ENCODE assay signal across 13 cellular contexts in the genomic region with DNA sequence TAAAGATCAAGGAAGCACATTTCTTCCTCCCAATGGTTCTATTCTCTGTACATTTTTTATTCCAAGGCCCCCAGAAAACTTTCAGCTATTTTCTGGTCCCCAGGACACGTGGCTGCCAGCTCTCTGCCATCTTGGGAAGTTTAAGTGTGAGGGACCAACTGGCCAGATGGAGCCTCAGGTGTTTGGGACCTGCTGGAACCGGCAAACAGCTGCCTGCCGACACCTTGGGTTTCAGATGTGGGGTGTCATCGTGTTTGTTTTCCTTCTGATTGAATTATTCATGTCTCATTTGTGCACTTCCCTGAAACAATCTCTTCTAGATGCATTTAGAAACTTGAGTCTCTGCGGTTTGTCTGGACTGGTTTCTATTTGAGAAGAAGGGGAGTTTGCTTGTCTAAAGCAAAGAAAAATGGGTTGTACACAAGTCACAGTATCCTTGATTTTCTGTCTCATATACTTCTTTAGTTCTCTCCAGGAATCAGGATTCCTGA.
DNase-seq lines count a peak whose midpoint lies in the region; ATAC-seq and TF ChIP-seq lines count a peak whose summit lies in the region.
"Had no signal": no experiment of that assay in that cellular context is flagged by ENCODE, and none has a peak within 500 bp of the region (broad histone marks: within the 10 kb centered on the region; RNA-seq: fewer than 3 reads in every experiment).

No MANE protein-coding gene starts in this region.

- no peak for DNase-seq in epithelial cell of prostate (ENCODE audit: low read depth, low spot score)
- no peak for DNase-seq in kidney tubule cell (ENCODE audit: low spot score)
- DNase-seq in stimulated activated CD4-positive, alpha-beta T cell treated with anti-CD3 and anti-CD28 coated beads, Interleukin-2, amount 100 ng/mL, for 48 hours, result no peak
- DNase-seq in SIG-M5 treated with dmso at 0.1 percent for 504 hours (lab: John Stamatoyannopoulos, UW; ENCODE audit: unreplicated experiment), result no peak
- DNase-seq: CD8-positive, alpha-beta T cell; erythroblast; GF-D8; mucosa of descending colon; NCI-H1436; stimulated activated CD4-positive, alpha-beta T cell treated with anti-CD3 and anti-CD28 coated beads, Interleukin-4, amount 100 ng/mL, for 1 hour had no signal

- peak overlapping the region; percentile 72 for H3K27ac ChIP-seq in epithelial cell of prostate

- TF ChIP-seq POLR2A in GM18505 (IDR thresholded peaks at IDR 0.05; ENCODE audit: borderline replicate concordance, extremely low read depth, insufficient read depth, insufficient read length), result no peak

- ATAC-seq in GM18505 (IDR thresholded peaks at IDR 0.05; ENCODE audit: unreplicated experiment) (peak; percentile 68), GM21360 (IDR thresholded peaks at IDR 0.05; ENCODE audit: unreplicated experiment) (peak; percentile 80), HG03442 (IDR thresholded peaks at IDR 0.05; ENCODE audit: unreplicated experiment) (peak; percentile 81)
- ATAC-seq: CD8-positive, alpha-beta T cell; mucosa of descending colon had no signal
